In the genomic region with DNA sequence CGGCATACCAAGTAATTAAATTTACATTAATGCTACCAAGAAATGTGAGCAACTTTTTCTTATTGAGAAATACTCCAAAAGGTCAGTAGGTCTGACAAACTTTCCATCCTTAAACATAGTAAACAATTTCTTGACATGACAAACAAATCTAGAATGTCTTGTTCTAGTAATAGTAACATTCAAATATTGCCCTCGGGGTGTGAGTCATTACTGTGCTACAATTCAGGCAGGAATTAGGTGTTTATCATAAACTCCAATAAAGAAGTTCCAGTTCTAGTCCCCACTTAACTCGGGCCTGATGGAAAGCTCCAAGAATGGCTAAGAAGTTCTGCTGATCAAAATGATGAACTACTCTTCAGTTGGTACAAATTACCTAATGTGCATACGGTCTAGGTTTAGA, we compare ENCODE assay signal across 1 cellular context.
TF ChIP-seq lines count a peak whose summit lies in the region.

No MANE protein-coding gene starts in this region.

TF ChIP-seq in SK-N-SH, 30 proteins besides CTCF, POLR2A, EP300 and RAD21 (continued from another document):
- TF ChIP-seq MXI1 (IDR thresholded peaks at IDR 0.05; ENCODE audit: low read depth, low read length) (no peak), MEF2A (IDR thresholded peaks at IDR 0.05; ENCODE audit: borderline replicate concordance, low read depth) (no peak), POLR2AphosphoS5 (IDR thresholded peaks at IDR 0.05; ENCODE audit: low read depth, low read length) (no peak), TCF12 (IDR thresholded peaks at IDR 0.05) (no peak), YY1 (IDR thresholded peaks at IDR 0.05; ENCODE audit: low read depth) (no peak), RFX5 (IDR thresholded peaks at IDR 0.05; ENCODE audit: low read length) (no peak), NRF1 (IDR thresholded peaks at IDR 0.05; ENCODE audit: low read depth, low read length) (no peak), SIN3A (IDR thresholded peaks at IDR 0.05; ENCODE audit: borderline replicate concordance, low read depth, low read length) (no peak)
- TF ChIP-seq, protein P1, sequence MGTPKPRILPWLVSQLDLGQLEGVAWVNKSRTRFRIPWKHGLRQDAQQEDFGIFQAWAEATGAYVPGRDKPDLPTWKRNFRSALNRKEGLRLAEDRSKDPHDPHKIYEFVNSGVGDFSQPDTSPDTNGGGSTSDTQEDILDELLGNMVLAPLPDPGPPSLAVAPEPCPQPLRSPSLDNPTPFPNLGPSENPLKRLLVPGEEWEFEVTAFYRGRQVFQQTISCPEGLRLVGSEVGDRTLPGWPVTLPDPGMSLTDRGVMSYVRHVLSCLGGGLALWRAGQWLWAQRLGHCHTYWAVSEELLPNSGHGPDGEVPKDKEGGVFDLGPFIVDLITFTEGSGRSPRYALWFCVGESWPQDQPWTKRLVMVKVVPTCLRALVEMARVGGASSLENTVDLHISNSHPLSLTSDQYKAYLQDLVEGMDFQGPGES (IDR thresholded peaks at IDR 0.05; ENCODE audit: low read depth, low read length) = no peak
- TF ChIP-seq, protein P2, sequence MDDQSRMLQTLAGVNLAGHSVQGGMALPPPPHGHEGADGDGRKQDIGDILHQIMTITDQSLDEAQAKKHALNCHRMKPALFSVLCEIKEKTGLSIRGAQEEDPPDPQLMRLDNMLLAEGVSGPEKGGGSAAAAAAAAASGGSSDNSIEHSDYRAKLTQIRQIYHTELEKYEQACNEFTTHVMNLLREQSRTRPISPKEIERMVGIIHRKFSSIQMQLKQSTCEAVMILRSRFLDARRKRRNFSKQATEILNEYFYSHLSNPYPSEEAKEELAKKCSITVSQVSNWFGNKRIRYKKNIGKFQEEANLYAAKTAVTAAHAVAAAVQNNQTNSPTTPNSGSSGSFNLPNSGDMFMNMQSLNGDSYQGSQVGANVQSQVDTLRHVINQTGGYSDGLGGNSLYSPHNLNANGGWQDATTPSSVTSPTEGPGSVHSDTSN (IDR thresholded peaks at IDR 0.05) = no peak
